12 cellular contexts compared by ENCODE assay signal in genomic region chr2:134290363-134290762, GRCh38. TPM values are rescaled to one million over a fixed set of nuclear protein-coding genes. Genes with fewer than 3 reads are reported as not detected.
DNase-seq lines count a peak whose midpoint lies in the region; ATAC-seq and TF ChIP-seq lines count a peak whose summit lies in the region.
"Had no signal": no experiment of that assay in that cellular context is flagged by ENCODE, and none has a peak within 500 bp of the region (broad histone marks: within the 10 kb centered on the region; RNA-seq: fewer than 3 reads in every experiment).

No MANE protein-coding gene starts in this region.

- H3K9me3 Mint-ChIP-seq in activated naive CD8-positive, alpha-beta T cell treated with anti-CD3 and anti-CD28 coated beads for 36 hours, result no peaks in the 10 kb centered on the region
- H3K9me3 Mint-ChIP-seq in endodermal cell, result no peaks in the 10 kb centered on the region
- H3K9me3 Mint-ChIP-seq: dendritic cell treated with granulocyte-macrophage colony-stimulating factor and Interleukin-4, amounts not matched to agents 40 ng/mL and 50 ng/mL, for 4 days had no signal

- POLR2A ChIA-PET in GM10248 (lab: Yijun Ruan, JAX), result no interaction called here

- H3K36me3 Mint-ChIP-seq in activated naive CD8-positive, alpha-beta T cell treated with anti-CD3 and anti-CD28 coated beads for 36 hours, result peaks cover 24% of the 10 kb centered on the region
- no peaks in the 10 kb centered on the region for H3K36me3 Mint-ChIP-seq in endodermal cell (ENCODE audit: low read depth)

- H3K36me3 ChIP-seq in endodermal cell (ENCODE audit: control insufficient read depth, insufficient read depth, low read length), result no peaks in the 10 kb centered on the region
- H3K36me3 ChIP-seq: upper lobe of left lung had no signal

- H3K9ac ChIP-seq in endodermal cell (ENCODE audit: extremely low read depth, low read length, poor library complexity, severe bottlenecking), result no peak overlapping the region

- H3K4me1 Mint-ChIP-seq in activated naive CD8-positive, alpha-beta T cell treated with anti-CD3 and anti-CD28 coated beads for 36 hours, result peaks cover 24% of the 10 kb centered on the region
- H3K4me1 Mint-ChIP-seq in endodermal cell, result peaks cover 9% of the 10 kb centered on the region

- no peaks in the 10 kb centered on the region for H3K9me3 ChIP-seq in endodermal cell (ENCODE audit: control insufficient read depth, low read length)
- H3K9me3 ChIP-seq: upper lobe of left lung had no signal

- no peak overlapping the region for H3K27ac ChIP-seq in endodermal cell (ENCODE audit: low read depth, low read length)

- intact Hi-C loops in posterior vena cava (cut with DNase I), result no loop called here

- no peak overlapping the region for H3K4me3 Mint-ChIP-seq in activated naive CD8-positive, alpha-beta T cell treated with anti-CD3 and anti-CD28 coated beads for 36 hours
- no peak overlapping the region for H3K4me3 Mint-ChIP-seq in endodermal cell
- H3K4me3 Mint-ChIP-seq: dendritic cell treated with granulocyte-macrophage colony-stimulating factor and Interleukin-4, amounts not matched to agents 40 ng/mL and 50 ng/mL, for 4 days had no signal

- CTCF ChIA-PET in GM10248 (lab: Yijun Ruan, JAX), result interaction anchor here (0.7 to 1.5 kb wide), 5 partner anchors 12 to 122 kb away, joined by 3 to 5 read pairs (median 3); no protein-coding TSS in a partner anchor

- ATAC-seq in GM19438 (IDR thresholded peaks at IDR 0.05; ENCODE audit: low read depth, unreplicated experiment) (peak; percentile 61), HG03280 (IDR thresholded peaks at IDR 0.05; ENCODE audit: unreplicated experiment) (peak; percentile 34)

- no peaks in the 10 kb centered on the region for H3K27me3 ChIP-seq in endodermal cell (ENCODE audit: control insufficient read depth, insufficient read depth, low read length, poor library complexity, severe bottlenecking)
- H3K27me3 ChIP-seq: upper lobe of left lung had no signal

- DNase-seq in GM10248 (ENCODE audit: extremely low spot score), result peak; percentile 14
- peak; percentile 16 for DNase-seq in activated naive CD8-positive, alpha-beta T cell treated with anti-CD3 and anti-CD28 coated beads for 36 hours
- DNase-seq in endodermal cell, result no peak
- no peak for DNase-seq in iPS-NIHi7 (ENCODE audit: extremely low spot score)
- no peak for DNase-seq in HT-29 (ENCODE audit: low spot score)
- DNase-seq in posterior vena cava (ENCODE audit: low spot score), result no peak
- DNase-seq: activated CD4-positive, alpha-beta T cell treated with anti-CD3 and anti-CD28 coated beads, Interleukin-2, amount 50 U/mL, for 48 hours; upper lobe of left lung had no signal

- no peaks in the 10 kb centered on the region for H3K27me3 Mint-ChIP-seq in activated naive CD8-positive, alpha-beta T cell treated with anti-CD3 and anti-CD28 coated beads for 36 hours
- H3K27me3 Mint-ChIP-seq in endodermal cell (ENCODE audit: insufficient read depth), result no peaks in the 10 kb centered on the region
- H3K27me3 Mint-ChIP-seq: dendritic cell treated with granulocyte-macrophage colony-stimulating factor and Interleukin-4, amounts not matched to agents 40 ng/mL and 50 ng/mL, for 4 days had no signal

- H3K27ac Mint-ChIP-seq in activated naive CD8-positive, alpha-beta T cell treated with anti-CD3 and anti-CD28 coated beads for 36 hours, result no peak overlapping the region
- no peak overlapping the region for H3K27ac Mint-ChIP-seq in endodermal cell

- no peak for TF ChIP-seq CTCF in GM10248 (IDR thresholded peaks at IDR 0.05; ENCODE audit: control extremely low read depth, extremely low read depth, low read depth, missing control alignments)
- no peak for TF ChIP-seq CTCF in endodermal cell (conservative IDR thresholded peaks at IDR 0.05)

- H3K4me3 ChIP-seq in endodermal cell (ENCODE audit: low read length), result no peak overlapping the region
- H3K4me3 ChIP-seq: skin epidermis, upper lobe of left lung had no signal

- no peaks in the 10 kb centered on the region for H3K4me1 ChIP-seq in endodermal cell (ENCODE audit: control insufficient read depth, insufficient read depth, low read length)

RNA-seq across cellular contexts. Expression of gene MGAT5, which starts 36.5 kb away (rescaled TPM):
- 10 to 100 TPM; 34.0 to 34.5 TPM for total RNA-seq in activated naive CD8-positive, alpha-beta T cell treated with anti-CD3 and anti-CD28 coated beads for 36 hours
- 10 to 100 TPM; 57.2 to 78.4 TPM for total RNA-seq in endodermal cell
- 28.2 TPM for polyA plus RNA-seq in endodermal cell (2013, experiment 1 of 2)
- polyA plus RNA-seq in endodermal cell (2013, experiment 2 of 2), result 27.4 TPM
- 46.9 and 55.9 TPM in 2 replicates for total RNA-seq in HT-29 (2014; rRNA removed; shearing (Covaris generic))
- 10 to 100 TPM; 41.7 to 42.8 TPM for total RNA-seq in posterior vena cava

Comparison
In these comparisons a context has a peak if more than half of its experiments do, and no peak if none do; other contexts are left out.
1. DNase-seq: peak in GM10248 (single experiment) and activated naive CD8-positive, alpha-beta T cell treated with anti-CD3 and anti-CD28 coated beads for 36 hours (single experiment); none in endodermal cell (single experiment), iPS-NIHi7 (single experiment), HT-29 (single experiment) and posterior vena cava (single experiment).